In genomic region chr6:157569543-157569942, GRCh38 we compare ENCODE assay signal across 14 cellular contexts.
DNase-seq lines count a peak whose midpoint lies in the region; ATAC-seq, FAIRE-seq and TF ChIP-seq lines count a peak whose summit lies in the region.
"Had no signal": no experiment of that assay in that cellular context is flagged by ENCODE, and none has a peak within 500 bp of the region (broad histone marks: within the 10 kb centered on the region; RNA-seq: fewer than 3 reads in every experiment).

No MANE protein-coding gene starts in this region.

- no peak for TF ChIP-seq CTCF in CD4-positive, alpha-beta T cell (IDR thresholded peaks at IDR 0.05)
- no peak for TF ChIP-seq CTCF in esophagus muscularis mucosa (IDR thresholded peaks at IDR 0.05)

- H3K27ac ChIP-seq in CD4-positive, alpha-beta T cell (ENCODE audit: low read depth, low read length): no peak overlapping the region
- no peak overlapping the region for H3K27ac ChIP-seq in esophagus muscularis mucosa (replicated peaks in 1 of 4)
- H3K27ac ChIP-seq: gastroesophageal sphincter, HL-60 had no signal

- TF ChIP-seq EP300 in esophagus muscularis mucosa (IDR thresholded peaks at IDR 0.05): no peak

- intact Hi-C loops in CD4-positive, alpha-beta T cell (cut with DNase I, micrococcal nuclease): no loop called here
- intact Hi-C loops in activated T-helper 2 cell treated with anti-CD3 and anti-CD28 coated beads, Interferon-gamma antibody, Interleukin-2, Interleukin-4, amounts not matched to agents 10 μg/mL and 5 μg/mL and 100 μg/mL, durations not matched to agents 14 hours and 24 hours and 36 hours (cut with micrococcal nuclease): loop anchor here (2.0 to 10.0 kb wide), 3 partner anchors 33 to 141 kb away; no protein-coding TSS in a partner anchor
- intact Hi-C loops in esophagus muscularis mucosa (cut with DNase I): no loop called here

- no peaks in the 10 kb centered on the region for H3K27me3 ChIP-seq in CD4-positive, alpha-beta T cell (ENCODE audit: control insufficient read depth, insufficient read depth, low read length)
- no peaks in the 10 kb centered on the region for H3K27me3 ChIP-seq in esophagus muscularis mucosa
- H3K27me3 ChIP-seq: gastroesophageal sphincter had no signal

- no peaks in the 10 kb centered on the region for H3K36me3 ChIP-seq in esophagus muscularis mucosa
- H3K36me3 ChIP-seq: gastroesophageal sphincter had no signal

- peak; percentile 87 for ATAC-seq in CD4-positive, alpha-beta T cell (ENCODE audit: poor library complexity)
- ATAC-seq in HG03175 (IDR thresholded peaks at IDR 0.05; ENCODE audit: unreplicated experiment) (peak; percentile 52), HG03025 (IDR thresholded peaks at IDR 0.05; ENCODE audit: low FRiP score, unreplicated experiment) (no peak)
- ATAC-seq: gastroesophageal sphincter had no signal

- H3K27me3 Mint-ChIP-seq in CD4-positive, alpha-beta T cell: no peaks in the 10 kb centered on the region
- H3K27me3 Mint-ChIP-seq in activated T-helper 2 cell treated with anti-CD3 and anti-CD28 coated beads, Interferon-gamma antibody, Interleukin-2, Interleukin-4, amounts not matched to agents 10 μg/mL and 5 μg/mL and 100 μg/mL, durations not matched to agents 14 hours and 24 hours and 36 hours (ENCODE audit: low read depth): peaks cover 2% of the 10 kb centered on the region

- peak; percentile 58 for FAIRE-seq in GM19239 (lab: Jason Lieb, UNC)

- WGBS in esophagus muscularis mucosa: 70% methylated on average over 3 of the region's 3 CpGs

- no peaks in the 10 kb centered on the region for H3K4me1 ChIP-seq in esophagus muscularis mucosa
- H3K4me1 ChIP-seq: gastroesophageal sphincter had no signal

- no peaks in the 10 kb centered on the region for H3K9me3 ChIP-seq in CD4-positive, alpha-beta T cell (ENCODE audit: control insufficient read depth, low read length)
- H3K9me3 ChIP-seq in esophagus muscularis mucosa: no peaks in the 10 kb centered on the region
- H3K9me3 ChIP-seq: gastroesophageal sphincter had no signal

- no peaks in the 10 kb centered on the region for H3K9me3 Mint-ChIP-seq in CD4-positive, alpha-beta T cell
- H3K9me3 Mint-ChIP-seq in activated T-helper 2 cell treated with anti-CD3 and anti-CD28 coated beads, Interferon-gamma antibody, Interleukin-2, Interleukin-4, amounts not matched to agents 10 μg/mL and 5 μg/mL and 100 μg/mL, durations not matched to agents 14 hours and 24 hours and 36 hours: peaks cover 10% of the 10 kb centered on the region
- H3K9me3 Mint-ChIP-seq: activated CD4-positive, alpha-beta memory T cell treated with anti-CD3 and anti-CD28 coated beads, Interleukin-2, amount 10 ng/mL, durations not matched to agents 7 days and 5 days had no signal

- no peak overlapping the region for H3K27ac Mint-ChIP-seq in CD4-positive, alpha-beta T cell
- peak overlapping the region; percentile 28 for H3K27ac Mint-ChIP-seq in activated T-helper 2 cell treated with anti-CD3 and anti-CD28 coated beads, Interferon-gamma antibody, Interleukin-2, Interleukin-4, amounts not matched to agents 10 μg/mL and 5 μg/mL and 100 μg/mL, durations not matched to agents 14 hours and 24 hours and 36 hours
- H3K27ac Mint-ChIP-seq: activated CD4-positive, alpha-beta memory T cell treated with anti-CD3 and anti-CD28 coated beads, Interleukin-2, amount 10 ng/mL, durations not matched to agents 7 days and 5 days had no signal

- DNase-seq in CD4-positive, alpha-beta T cell: no peak
- DNase-seq in GM19239 (ENCODE audit: insufficient read length, low spot score) (no peak), NCI-H69 (lab: John Stamatoyannopoulos, UW) (no peak), esophagus muscularis mucosa (ENCODE audit: extremely low spot score) (no peak), midbrain (lab: John Stamatoyannopoulos, UW) (no peak)
- DNase-seq in activated T-helper 2 cell treated with anti-CD3 and anti-CD28 coated beads, Interferon-gamma antibody, Interleukin-2, Interleukin-4, amounts not matched to agents 10 μg/mL and 5 μg/mL and 100 μg/mL, durations not matched to agents 14 hours and 24 hours and 36 hours (ENCODE audit: low spot score): no peak
- DNase-seq: activated CD4-positive, alpha-beta memory T cell treated with anti-CD3 and anti-CD28 coated beads, Interleukin-2, amount 10 ng/mL, durations not matched to agents 7 days and 5 days; cerebellar nuclear complex; mesendoderm; SIG-M5 had no signal

- H3K4me1 Mint-ChIP-seq in CD4-positive, alpha-beta T cell (ENCODE audit: low read depth): peaks cover 26% of the 10 kb centered on the region
- peaks cover 22% of the 10 kb centered on the region for H3K4me1 Mint-ChIP-seq in activated T-helper 2 cell treated with anti-CD3 and anti-CD28 coated beads, Interferon-gamma antibody, Interleukin-2, Interleukin-4, amounts not matched to agents 10 μg/mL and 5 μg/mL and 100 μg/mL, durations not matched to agents 14 hours and 24 hours and 36 hours (ENCODE audit: low read depth)

- H3K36me3 Mint-ChIP-seq in CD4-positive, alpha-beta T cell (ENCODE audit: low read depth): no peaks in the 10 kb centered on the region
- peaks cover 5% of the 10 kb centered on the region for H3K36me3 Mint-ChIP-seq in activated T-helper 2 cell treated with anti-CD3 and anti-CD28 coated beads, Interferon-gamma antibody, Interleukin-2, Interleukin-4, amounts not matched to agents 10 μg/mL and 5 μg/mL and 100 μg/mL, durations not matched to agents 14 hours and 24 hours and 36 hours (ENCODE audit: low read depth)

- H3K4me3 ChIP-seq in esophagus muscularis mucosa: no peak overlapping the region
- H3K4me3 ChIP-seq: gastroesophageal sphincter had no signal

- POLR2A ChIA-PET in CD4-positive, alpha-beta T cell (lab: Charles Lee): interaction anchor here (0.5 to 2.5 kb wide), 8 partner anchors 10 to 414 kb away, joined by 3 to 11 read pairs (median 4); partner anchors contain the start of gene ZDHHC14

- CTCF ChIA-PET in CD4-positive, alpha-beta T cell (lab: Charles Lee): interaction anchor here (0.6 to 1.4 kb wide), 2 partner anchors 23 to 32 kb away, joined by 3 read pairs; no protein-coding TSS in a partner anchor

- H3K4me3 Mint-ChIP-seq in CD4-positive, alpha-beta T cell: peak overlapping the region; percentile 14
- H3K4me3 Mint-ChIP-seq in activated T-helper 2 cell treated with anti-CD3 and anti-CD28 coated beads, Interferon-gamma antibody, Interleukin-2, Interleukin-4, amounts not matched to agents 10 μg/mL and 5 μg/mL and 100 μg/mL, durations not matched to agents 14 hours and 24 hours and 36 hours (ENCODE audit: low read depth): no peak overlapping the region

- TF ChIP-seq POLR2A in esophagus muscularis mucosa (IDR thresholded peaks at IDR 0.05; ENCODE audit: low read depth): no peak
